10 cellular contexts compared by ENCODE assay signal in the genomic region with DNA sequence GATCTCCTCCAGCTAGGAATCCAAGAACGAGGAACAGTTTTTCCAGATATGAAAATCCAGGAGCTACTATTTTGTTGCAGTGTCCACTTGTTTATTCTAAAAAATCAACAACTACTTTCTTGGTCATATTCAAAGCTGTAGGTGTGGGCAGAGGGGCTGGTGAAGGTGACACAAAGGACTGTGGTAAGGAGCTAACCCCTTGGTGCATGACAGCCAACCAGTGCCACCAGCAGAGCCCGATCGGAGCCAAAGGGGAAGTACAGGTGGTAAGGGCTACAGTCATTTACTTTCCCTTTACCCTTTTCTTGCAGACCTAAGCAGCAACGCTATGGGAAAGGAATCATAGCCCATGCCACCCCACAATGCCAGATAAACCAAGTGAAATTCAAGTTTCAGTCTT. TPM values are rescaled to one million over a fixed set of nuclear protein-coding genes. Genes with fewer than 3 reads are reported as not detected.
DNase-seq lines count a peak whose midpoint lies in the region; ATAC-seq and TF ChIP-seq lines count a peak whose summit lies in the region.
"Had no signal": no experiment of that assay in that cellular context is flagged by ENCODE, and none has a peak within 500 bp of the region (broad histone marks: within the 10 kb centered on the region; RNA-seq: fewer than 3 reads in every experiment).

No MANE protein-coding gene starts in this region.

- H2AFZ ChIP-seq in PC-3 (ENCODE audit: low read length), result no peak overlapping the region

- TF ChIP-seq CTCF in PC-3 (conservative IDR thresholded peaks at IDR 0.05; ENCODE audit: low read depth, low read length) (no peak), suprapubic skin (IDR thresholded peaks at IDR 0.05) (no peak)

- intact Hi-C loops in PC-3 (cut with micrococcal nuclease), result loop anchor here (5.0 kb wide), 1 partner anchor 51 kb away; a partner anchor contains a TSS
- intact Hi-C loops in posterior vena cava (cut with DNase I), result no loop called here

- POLR2A ChIA-PET in PC-3 (lab: Charles Lee; ENCODE audit: unreplicated experiment), result no interaction called here

- CTCF ChIA-PET in PC-3 (lab: Charles Lee), result no interaction called here

- H3K27me3 ChIP-seq in PC-3 (ENCODE audit: low read length) (no peaks in the 10 kb centered on the region), skeletal muscle tissue (ENCODE audit: control insufficient read depth in 3 of 3, insufficient read depth in 3 of 3, low read length in 3 of 3) (no peaks in the 10 kb centered on the region), suprapubic skin (no peaks in the 10 kb centered on the region)

- H3K36me3 ChIP-seq in PC-3 (ENCODE audit: low read depth, low read length), result no peaks in the 10 kb centered on the region
- H3K36me3 ChIP-seq in skeletal muscle tissue (ENCODE audit: control insufficient read depth in 3 of 3, insufficient read depth in 3 of 3, low read length in 3 of 3), result no peaks in the 10 kb centered on the region
- H3K36me3 ChIP-seq in suprapubic skin, result no peaks in the 10 kb centered on the region

- no peak for TF ChIP-seq EP300 in suprapubic skin (IDR thresholded peaks at IDR 0.05)

- TSS peak; percentile 29 for BruUV-seq in PC-3 (replicated peaks; lab: Mats Ljungman, UMichigan)

- H3K9me2 ChIP-seq in PC-3 (replicated peaks; ENCODE audit: low read length), result no peaks in the 10 kb centered on the region

- H3K27ac ChIP-seq in PC-3 (ENCODE audit: low read length) (no peak overlapping the region; the same call in 1 of the 2 replicates), skeletal muscle tissue (ENCODE audit: low read depth, low read length) (peak overlapping the region; percentile 7), suprapubic skin (no peak overlapping the region)

- H3K4me2 ChIP-seq in PC-3 (ENCODE audit: low read length), result 0 out of 2 replicates have a peak overlapping the region, but pooled peaks have one; percentile 29

- H3K4me3 ChIP-seq in PC-3 (ENCODE audit: low read length), result no peak overlapping the region
- H3K4me3 ChIP-seq in skeletal muscle tissue (ENCODE audit: low read length in 3 of 3), result no peak overlapping the region
- H3K4me3 ChIP-seq in suprapubic skin, result no peak overlapping the region

- H3K4me1 ChIP-seq in PC-3 (ENCODE audit: insufficient read depth, low read length) (peaks cover 34% of the 10 kb centered on the region), skeletal muscle tissue (ENCODE audit: control insufficient read depth in 3 of 3, insufficient read depth in 3 of 3, low read length in 3 of 3) (peaks cover 64 to 72% (median 64%) of the 10 kb centered on the region in 3 donors), suprapubic skin (peaks cover 24% of the 10 kb centered on the region)

- H4K20me1 ChIP-seq in PC-3 (ENCODE audit: low read length), result no peaks in the 10 kb centered on the region

- peak; percentile 66 for ATAC-seq in GM21825 (IDR thresholded peaks at IDR 0.05; ENCODE audit: unreplicated experiment)
- no peak for ATAC-seq in PC-3

- H3K79me2 ChIP-seq in PC-3 (ENCODE audit: low read length), result no peaks in the 10 kb centered on the region

- H3K9me3 ChIP-seq in PC-3 (ENCODE audit: low read length) (no peaks in the 10 kb centered on the region), skeletal muscle tissue (ENCODE audit: control insufficient read depth in 3 of 3, low read length in 3 of 3) (no peaks in the 10 kb centered on the region), suprapubic skin (no peaks in the 10 kb centered on the region)

- H3K9ac ChIP-seq in PC-3 (ENCODE audit: low read length) (no peak overlapping the region), skeletal muscle tissue (ENCODE audit: low read depth in 1 of 3, low read length in 3 of 3) (no peak overlapping the region)

- no peaks in the 10 kb centered on the region for H3F3A ChIP-seq in PC-3 (ENCODE audit: low read length, unreplicated experiment)

- 77% methylated on average over 4 of the region's 4 CpGs for WGBS in suprapubic skin

- DNase-seq in activated CD4-positive, alpha-beta T cell treated with anti-CD3 and anti-CD28 coated beads, Interleukin-2, amount 50 U/mL, for 48 hours, result peak; percentile 39 to 54
- DNase-seq in activated CD4-positive, alpha-beta T cell treated with anti-CD3 and anti-CD28 coated beads, Interleukin-2, amount 50 U/mL, for 1 hour, result no peak
- DNase-seq in PC-3 (no peak), suprapubic skin (ENCODE audit: low spot score in 2 of 2) (no peak), NAMALWA (ENCODE audit: low spot score) (no peak), posterior vena cava (ENCODE audit: low spot score) (no peak)
- DNase-seq: activated CD8-positive, alpha-beta memory T cell treated with anti-CD3 and anti-CD28 coated beads, Interleukin-2, amount 50 U/mL, for 48 hours; NCI-H446 had no signal

- TF ChIP-seq POLR2A in suprapubic skin (IDR thresholded peaks at IDR 0.05), result no peak

RNA-seq across cellular contexts. Expression of a gene that starts 30.7 kb away (rescaled TPM):
- total RNA-seq in PC-3 (2014; rRNA removed) (0.36 TPM in 1 of 2 replicates, not detected in the other), skeletal muscle tissue (not detected), suprapubic skin (1 to 10 TPM in 2 of 4 donors, under 1 TPM in 1, not detected in 1; 0.39 to 1.8 (median 1.4) TPM), posterior vena cava (1 to 10 TPM; 2.7 to 6.2 TPM)

RNA-seq across cellular contexts. Expression of a gene that starts 32.0 kb away (rescaled TPM):
- total RNA-seq in PC-3 (2014; rRNA removed) (0.62 and 0.98 TPM in 2 replicates), skeletal muscle tissue (13.6 TPM), suprapubic skin (1 to 10 TPM in 3 of 4 donors, under 1 TPM in 1; 0.68 to 4.5 (median 3.4) TPM), posterior vena cava (1 to 10 TPM; 7.0 to 8.5 TPM)

RNA-seq across cellular contexts. Expression of a gene that starts 48.8 kb away (rescaled TPM):
- total RNA-seq in PC-3 (2014; rRNA removed), result 102 and 159 TPM in 2 replicates
- 24.5 TPM for total RNA-seq in skeletal muscle tissue
- 10 to 100 TPM; 22.1 to 29.8 (median 26.0) TPM for total RNA-seq in suprapubic skin
- total RNA-seq in posterior vena cava, result 10 to 100 TPM; 49.2 to 53.6 TPM

RNA-seq across cellular contexts. Expression of a gene that starts 49.1 kb away (rescaled TPM):
- total RNA-seq in PC-3 (2014; rRNA removed), result 4.7 and 5.6 TPM in 2 replicates
- 5.2 TPM for total RNA-seq in skeletal muscle tissue
- 1 to 10 TPM; 1.3 to 3.9 (median 2.3) TPM for total RNA-seq in suprapubic skin
- 10 to 100 TPM; 15.3 to 17.9 TPM for total RNA-seq in posterior vena cava

Comparison
In these comparisons a context has a peak if more than half of its experiments do, and no peak if none do; other contexts are left out.
1. DNase-seq: peak in activated CD4-positive, alpha-beta T cell treated with anti-CD3 and anti-CD28 coated beads, Interleukin-2, amount 50 U/mL, for 48 hours (2 of 2); none in activated CD4-positive, alpha-beta T cell treated with anti-CD3 and anti-CD28 coated beads, Interleukin-2, amount 50 U/mL, for 1 hour (single experiment), PC-3 (single experiment), suprapubic skin (0 of 2), NAMALWA (single experiment) and posterior vena cava (single experiment).